In genomic region chr6:3351105-3351676, GRCh38 we compare ENCODE assay signal across 14 cellular contexts.
DNase-seq lines count a peak whose midpoint lies in the region; ATAC-seq, FAIRE-seq and TF ChIP-seq lines count a peak whose summit lies in the region.
"Had no signal": no experiment of that assay in that cellular context is flagged by ENCODE, and none has a peak within 500 bp of the region (broad histone marks: within the 10 kb centered on the region; RNA-seq: fewer than 3 reads in every experiment).

No MANE protein-coding gene starts in this region.

- no peak overlapping the region for H2AFZ ChIP-seq in PC-3 (ENCODE audit: low read length)

- CTCF ChIA-PET in PC-3 (lab: Charles Lee), result no interaction called here
- CTCF ChIA-PET in CD8-positive, alpha-beta T cell (lab: Charles Lee), result no interaction called here

- no peaks in the 10 kb centered on the region for H4K20me1 ChIP-seq in PC-3 (ENCODE audit: low read length)

- no peak overlapping the region for H3K4me2 ChIP-seq in PC-3 (ENCODE audit: low read length)

- no peak overlapping the region for H3K9ac ChIP-seq in PC-3 (ENCODE audit: low read length)

- peaks cover 23% of the 10 kb centered on the region for H3K4me1 ChIP-seq in HAP-1
- H3K4me1 ChIP-seq in esophagus muscularis mucosa, result peaks cover 19 to 48% (median 34%) of the 10 kb centered on the region in 4 donors
- peaks cover 6% of the 10 kb centered on the region for H3K4me1 ChIP-seq in PC-3 (ENCODE audit: insufficient read depth, low read length)
- H3K4me1 ChIP-seq in CD8-positive, alpha-beta T cell (ENCODE audit: insufficient read depth, low read length), result peaks cover 19% of the 10 kb centered on the region

- no peaks in the 10 kb centered on the region for H3K79me2 ChIP-seq in PC-3 (ENCODE audit: low read length)

- intact Hi-C loops in esophagus muscularis mucosa (cut with DNase I) (no loop called here), PC-3 (cut with micrococcal nuclease) (no loop called here)
- intact Hi-C loops in CD8-positive, alpha-beta T cell (cut with DNase I, micrococcal nuclease), result loop anchor here (10.0 kb wide), 6 partner anchors 104 to 1424 kb away; partner anchors contain the start of genes CDYL (in 1 of the 2), SLC22A23 (in 1 of the 2), TUBB2A (in 1 of the 2) and WRNIP1 (in 1 of the 2)

- POLR2A ChIA-PET in PC-3 (lab: Charles Lee; ENCODE audit: unreplicated experiment), result interaction anchor here (0.5 kb wide), 1 partner anchor 69 kb away, joined by 3 read pairs; no protein-coding TSS in a partner anchor
- POLR2A ChIA-PET in CD8-positive, alpha-beta T cell (lab: Charles Lee), result no interaction called here

- no peaks in the 10 kb centered on the region for H3K36me3 Mint-ChIP-seq in CD8-positive, alpha-beta T cell

- BruUV-seq in PC-3 (replicated peaks; lab: Mats Ljungman, UMichigan), result no TSS peak

- no peak for TF ChIP-seq EP300 in esophagus muscularis mucosa (IDR thresholded peaks at IDR 0.05)

- in situ Hi-C loops in HAP-1 (cut with MboI; ENCODE audit: low sequenced_read_pairs), result no loop called here

- H3K27ac ChIP-seq in esophagus muscularis mucosa (replicated peaks in 1 of 4) (peak overlapping the region in 3 of 4 donors; percentile 1 to 40 (median 17)), PC-3 (ENCODE audit: low read length) (no peak overlapping the region)
- H3K27ac ChIP-seq in CD8-positive, alpha-beta T cell (ENCODE audit: low read depth, low read length), result no peak overlapping the region
- H3K27ac ChIP-seq: ovary had no signal

- no peak overlapping the region for H3K4me3 Mint-ChIP-seq in CD8-positive, alpha-beta T cell
- H3K4me3 Mint-ChIP-seq: CD8-positive, alpha-beta memory T cell had no signal

- H3K36me3 ChIP-seq in HAP-1 (replicated peaks) (no peaks in the 10 kb centered on the region), esophagus muscularis mucosa (no peaks in the 10 kb centered on the region), PC-3 (ENCODE audit: low read depth, low read length) (no peaks in the 10 kb centered on the region)
- no peaks in the 10 kb centered on the region for H3K36me3 ChIP-seq in CD8-positive, alpha-beta T cell (ENCODE audit: insufficient read depth, low read length)
- H3K36me3 ChIP-seq: ovary had no signal

- ATAC-seq in PC-3, result no peak
- ATAC-seq in CD8-positive, alpha-beta T cell, result no peak

- H3K4me3 ChIP-seq in HAP-1, result no peak overlapping the region
- no peak overlapping the region for H3K4me3 ChIP-seq in esophagus muscularis mucosa
- H3K4me3 ChIP-seq in PC-3 (ENCODE audit: low read length), result no peak overlapping the region
- H3K4me3 ChIP-seq in CD8-positive, alpha-beta T cell (ENCODE audit: low read depth, low read length), result no peak overlapping the region
- H3K4me3 ChIP-seq: ovary had no signal

- peaks cover 23% of the 10 kb centered on the region for H3K4me1 Mint-ChIP-seq in CD8-positive, alpha-beta T cell (ENCODE audit: low read depth)

- peaks cover 5% of the 10 kb centered on the region for H3K27me3 Mint-ChIP-seq in CD8-positive, alpha-beta T cell (ENCODE audit: low read depth)

- DNase-seq in HAP-1 (ENCODE audit: low spot score in 2 of 2), result peak; percentile 85 to 99
- DNase-seq in NCI-H774 (lab: John Stamatoyannopoulos, UW), result peak; percentile 47
- no peak for DNase-seq in esophagus muscularis mucosa (ENCODE audit: extremely low spot score)
- peak; percentile 17 for DNase-seq in renal cortical epithelial cell (ENCODE audit: low read depth)
- DNase-seq in PC-3, result no peak
- no peak for DNase-seq in superior temporal gyrus (ENCODE audit: extremely low spot score)
- no peak for DNase-seq in RCC 7860 (ENCODE audit: low spot score)
- DNase-seq in CD8-positive, alpha-beta T cell, result no peak
- DNase-seq: CD8-positive, alpha-beta memory T cell; IMR-90; NCI-H446 treated with DMSO at 0.1 percent for 48 hours; ovary; T-helper 1 cell had no signal

- H3K27me3 ChIP-seq in HAP-1 (ENCODE audit: low read depth), result no peaks in the 10 kb centered on the region
- H3K27me3 ChIP-seq in esophagus muscularis mucosa, result no peaks in the 10 kb centered on the region
- H3K27me3 ChIP-seq in PC-3 (ENCODE audit: low read length), result no peaks in the 10 kb centered on the region
- no peaks in the 10 kb centered on the region for H3K27me3 ChIP-seq in CD8-positive, alpha-beta T cell (ENCODE audit: insufficient read depth, low read length)
- H3K27me3 ChIP-seq: ovary had no signal

- H3F3A ChIP-seq in PC-3 (ENCODE audit: low read length, unreplicated experiment), result no peaks in the 10 kb centered on the region

- 64% methylated on average over 15 of the region's 15 CpGs for WGBS in esophagus muscularis mucosa

- H3K27ac Mint-ChIP-seq in CD8-positive, alpha-beta T cell, result no peak overlapping the region

- H3K9me3 ChIP-seq in HAP-1 (no peaks in the 10 kb centered on the region), esophagus muscularis mucosa (no peaks in the 10 kb centered on the region), PC-3 (ENCODE audit: low read length) (no peaks in the 10 kb centered on the region)
- no peaks in the 10 kb centered on the region for H3K9me3 ChIP-seq in CD8-positive, alpha-beta T cell (ENCODE audit: low read length)
- H3K9me3 ChIP-seq: ovary had no signal

- TF ChIP-seq POLR2A in esophagus muscularis mucosa (IDR thresholded peaks at IDR 0.05; ENCODE audit: low read depth), result no peak

- no peaks in the 10 kb centered on the region for H3K9me3 Mint-ChIP-seq in CD8-positive, alpha-beta T cell

- no peak for FAIRE-seq in RCC 7860 (lab: Jason Lieb, UNC)
- FAIRE-seq: keratinocyte had no signal

- no peaks in the 10 kb centered on the region for H3K9me2 ChIP-seq in PC-3 (replicated peaks; ENCODE audit: low read length)

- TF ChIP-seq CTCF in esophagus muscularis mucosa (IDR thresholded peaks at IDR 0.05), result no peak
- no peak for TF ChIP-seq CTCF in PC-3 (conservative IDR thresholded peaks at IDR 0.05; ENCODE audit: low read depth, low read length)
- TF ChIP-seq CTCF in CD8-positive, alpha-beta T cell (IDR thresholded peaks at IDR 0.05), result no peak

Comparison
In these comparisons a context has a peak if more than half of its experiments do, and no peak if none do; other contexts are left out.
1. DNase-seq: peak in HAP-1 (2 of 2), NCI-H774 (single experiment) and renal cortical epithelial cell (single experiment); none in esophagus muscularis mucosa (single experiment), PC-3 (single experiment), superior temporal gyrus (single experiment), RCC 7860 (single experiment) and CD8-positive, alpha-beta T cell (0 of 7).
2. H3K27ac ChIP-seq: peak in esophagus muscularis mucosa (3 of 4); none in PC-3 (single experiment) and CD8-positive, alpha-beta T cell (single experiment).
3. intact Hi-C loops: an anchor here in CD8-positive, alpha-beta T cell (10.0 kb wide); none called in esophagus muscularis mucosa and PC-3.